Comparison of ENCODE assay signal across 26 cellular contexts in genomic region chrX:153538424-153538823, GRCh38. TPM values are rescaled to one million over a fixed set of nuclear protein-coding genes. Genes with fewer than 3 reads are reported as not detected.
"Had no signal": no experiment of that assay in that cellular context is flagged by ENCODE, and none has a peak within 500 bp of the region (broad histone marks: within the 10 kb centered on the region; RNA-seq: fewer than 3 reads in every experiment).

No MANE protein-coding gene starts in this region.

- H3K36me3 Mint-ChIP-seq: activated naive CD8-positive, alpha-beta T cell; naive thymus-derived CD8-positive, alpha-beta T cell; neural progenitor cell; T-cell had no signal

- H3K36me3 ChIP-seq: esophagus muscularis mucosa, gastrocnemius medialis, heart left ventricle, lower lobe of right lung, neural progenitor cell, thyroid gland, upper lobe of right lung had no signal

- H3K9me3 Mint-ChIP-seq: naive thymus-derived CD8-positive, alpha-beta T cell; T-cell; T-helper 2 cell treated with Interferon-gamma antibody and Interleukin-4, amounts not matched to agents 5 μg/mL and 100 μg/mL, for 36 hours had no signal

- DNase-seq: activated CD4-positive, alpha-beta T cell treated with anti-CD3 and anti-CD28 coated beads, Interleukin-2, amount 50 U/mL, for 1 hour; activated CD4-positive, CD25-positive, alpha-beta regulatory T cell treated with anti-CD3 and anti-CD28 coated beads, Interleukin-2, amount 50 U/mL, for 72 hours; activated CD8-positive, alpha-beta T cell treated with anti-CD3 and anti-CD28 coated beads, Interleukin-2, amount 10 ng/mL, durations not matched to agents 7 days and 5 days; activated gamma-delta T cell treated with Interleukin-2 at 50 U/mL for 16 hours; central memory CD4-positive, alpha-beta T cell; gastrocnemius medialis; heart left ventricle; islet precursor cell; left colon; lower lobe of right lung; naive thymus-derived CD8-positive, alpha-beta T cell; retina; stimulated activated CD4-positive, alpha-beta T cell treated with anti-CD3 and anti-CD28 coated beads, Interleukin-4, amount 100 ng/mL, for 24 hours; stimulated activated naive CD8-positive, alpha-beta T cell treated with anti-CD3 and anti-CD28 coated beads, Interleukin-15, Interleukin-2, amounts not matched to agents 100 U/mL and 50 U/mL, for 24 hours; T-cell; thyroid gland; upper lobe of right lung had no signal

- H3K4me1 Mint-ChIP-seq: T-cell had no signal

- H3K27me3 Mint-ChIP-seq: activated naive CD8-positive, alpha-beta T cell had no signal

- H3K4me1 ChIP-seq: gastrocnemius medialis, lower lobe of right lung, neural progenitor cell, thyroid gland, upper lobe of right lung had no signal

- H3K27ac ChIP-seq: esophagus muscularis mucosa, gastrocnemius medialis, heart left ventricle, lower lobe of right lung, neural progenitor cell, thyroid gland, upper lobe of right lung, VCaP had no signal

- ATAC-seq: activated CD8-positive, alpha-beta T cell treated with anti-CD3 and anti-CD28 coated beads, Interleukin-2, amount 10 ng/mL, durations not matched to agents 7 days and 5 days; heart left ventricle; left colon; lower lobe of right lung; naive thymus-derived CD8-positive, alpha-beta T cell; stimulated activated naive CD8-positive, alpha-beta T cell treated with anti-CD3 and anti-CD28 coated beads, Interleukin-15, Interleukin-2, amounts not matched to agents 100 U/mL and 50 U/mL, for 24 hours; T-cell; upper lobe of right lung had no signal

- H3K4me3 ChIP-seq: esophagus muscularis mucosa, gastrocnemius medialis, heart left ventricle, lower lobe of right lung, neural progenitor cell, thyroid gland, upper lobe of right lung had no signal

- H3K4me3 Mint-ChIP-seq: activated CD8-positive, alpha-beta T cell treated with anti-CD3 and anti-CD28 coated beads, Interleukin-2, amount 10 ng/mL, durations not matched to agents 7 days and 5 days; activated naive CD8-positive, alpha-beta T cell; naive thymus-derived CD8-positive, alpha-beta T cell; neural progenitor cell; T-cell; T-helper 2 cell treated with Interferon-gamma antibody and Interleukin-4, amounts not matched to agents 5 μg/mL and 100 μg/mL, for 36 hours had no signal

- H3K27me3 ChIP-seq: gastrocnemius medialis, neural progenitor cell, thyroid gland, upper lobe of right lung had no signal

- H3K9me3 ChIP-seq: esophagus muscularis mucosa, gastrocnemius medialis, heart left ventricle, lower lobe of right lung, thyroid gland, upper lobe of right lung had no signal

RNA-seq across cellular contexts. Expression of gene ATP2B3, which starts 21.0 kb away (rescaled TPM):
- total RNA-seq: activated CD8-positive, alpha-beta T cell treated with anti-CD3 and anti-CD28 coated beads, Interleukin-2, amount 10 ng/mL, durations not matched to agents 7 days and 5 days; dermis microvascular lymphatic vessel endothelial cell; gastrocnemius medialis; lower lobe of right lung; mesenteric fat pad; mucosa of gallbladder; naive thymus-derived CD8-positive, alpha-beta T cell; osteoblast; thyroid gland; upper lobe of right lung had no signal
- polyA plus RNA-seq: heart left ventricle; naive thymus-derived CD8-positive, alpha-beta T cell had no signal

RNA-seq across cellular contexts. Expression of gene BGN, which starts 43.6 kb away (rescaled TPM):
- total RNA-seq: activated CD8-positive, alpha-beta T cell treated with anti-CD3 and anti-CD28 coated beads, Interleukin-2, amount 10 ng/mL, durations not matched to agents 7 days and 5 days; naive thymus-derived CD8-positive, alpha-beta T cell had no signal
- polyA plus RNA-seq: naive thymus-derived CD8-positive, alpha-beta T cell had no signal
